ENCODE assay signal across 8 cellular contexts in genomic region chr19:6218497-6219146, GRCh38.
DNase-seq lines count a peak whose midpoint lies in the region; ATAC-seq, FAIRE-seq and TF ChIP-seq lines count a peak whose summit lies in the region.

No MANE protein-coding gene starts in this region.

- TF ChIP-seq CTCF in AG10803 (conservative IDR thresholded peaks at IDR 0.05; ENCODE audit: low read length) (peak; percentile 88), lower leg skin (IDR thresholded peaks at IDR 0.05) (peak in 1 of 3 donors; percentile 72)

- DNase-seq in AG10803 (ENCODE audit: low read depth) (peak; percentile 79), GM19239 (ENCODE audit: insufficient read length, low spot score) (peak; percentile 100), NCI-H446 treated with DMSO at 0.1 percent for 48 hours (lab: John Stamatoyannopoulos, UW) (peak; percentile 13), dermis blood vessel endothelial cell (peak; percentile 91), lower leg skin (ENCODE audit: low spot score in 2 of 2) (peak; percentile 86 to 98)
- DNase-seq in activated CD4-positive, alpha-beta T cell treated with anti-CD3 and anti-CD28 coated beads, Interleukin-2, amount 50 U/mL, for 24 hours (ENCODE audit: low read depth in 1 of 2, low spot score in 1 of 2), result peak; percentile 72 to 80
- peak; percentile 45 for DNase-seq in stimulated activated CD8-positive, alpha-beta memory T cell treated with anti-CD3 and anti-CD28 coated beads, Interleukin-12 subunit alpha, Interleukin-12 subunit beta, amount 100 ng/mL, for 24 hours (ENCODE audit: extremely low read depth)

- ATAC-seq in GM19324 (IDR thresholded peaks at IDR 0.05; ENCODE audit: low FRiP score, unreplicated experiment), result no peak

- H3K4me3 ChIP-seq in AG10803 (ENCODE audit: low read length) (no peak overlapping the region), lower leg skin (ENCODE audit: low read depth, poor library complexity, severe bottlenecking) (no peak overlapping the region)

- peak; percentile 95 for FAIRE-seq in GM19239 (lab: Jason Lieb, UNC)

- no peak for TF ChIP-seq POLR2A in lower leg skin (IDR thresholded peaks at IDR 0.05)

- intact Hi-C loops in lower leg skin (cut with DNase I; ENCODE audit: low total_unique reads), result loop anchor here (5.0 kb wide), 1 partner anchor 84 kb away; no protein-coding TSS in a partner anchor

- WGBS in lower leg skin, 2 donors, result 50 to 66% methylated on average over 3 to 15 of the region's 17 CpGs

Comparison
In these comparisons a context has a peak if more than half of its experiments do, and no peak if none do; other contexts are left out.
1. DNase-seq: peak in every context shown above with its lines; median percentile 100 in GM19239; 92 in lower leg skin; 91 in dermis blood vessel endothelial cell; 79 in AG10803; 76 in activated CD4-positive, alpha-beta T cell treated with anti-CD3 and anti-CD28 coated beads, Interleukin-2, amount 50 U/mL, for 24 hours; 45 in stimulated activated CD8-positive, alpha-beta memory T cell treated with anti-CD3 and anti-CD28 coated beads, Interleukin-12 subunit alpha, Interleukin-12 subunit beta, amount 100 ng/mL, for 24 hours; 13 in NCI-H446 treated with DMSO at 0.1 percent for 48 hours.